9 cellular contexts compared by ENCODE assay signal in the genomic region with DNA sequence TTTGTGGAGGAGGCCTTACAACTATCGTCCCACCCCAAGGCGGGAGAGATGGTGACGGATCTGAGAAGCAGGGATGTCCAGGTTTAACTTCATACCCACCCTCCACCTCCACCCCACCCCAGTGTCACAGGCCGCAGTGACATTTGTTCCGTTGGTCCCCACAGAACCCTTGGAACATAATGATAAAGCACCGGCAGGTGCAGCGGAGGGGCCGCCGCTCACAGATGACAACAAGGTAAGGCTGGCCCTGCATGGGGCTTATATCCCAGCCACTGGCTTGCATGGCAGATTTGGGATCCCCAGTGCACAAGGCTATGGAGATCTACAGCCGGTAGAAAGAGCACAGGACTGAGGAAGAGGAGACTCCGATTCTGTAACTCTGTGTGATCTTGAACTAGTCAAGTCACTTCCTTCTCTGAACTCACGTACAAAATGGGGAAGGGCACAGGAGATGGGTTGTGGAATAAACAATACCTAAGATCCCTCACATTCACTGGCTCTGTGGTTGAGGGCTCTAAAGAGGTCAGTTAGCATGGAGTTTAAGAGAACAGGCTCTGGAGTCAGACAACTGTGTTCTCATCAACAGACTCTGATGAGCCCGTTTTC. TPM values are rescaled to one million over a fixed set of nuclear protein-coding genes. Genes with fewer than 3 reads are reported as not detected.
DNase-seq lines count a peak whose midpoint lies in the region; ATAC-seq and TF ChIP-seq lines count a peak whose summit lies in the region.
"Had no signal": no experiment of that assay in that cellular context is flagged by ENCODE, and none has a peak within 500 bp of the region (broad histone marks: within the 10 kb centered on the region; RNA-seq: fewer than 3 reads in every experiment).

No MANE protein-coding gene starts in this region.

- peaks cover 0 to 38% of the 10 kb centered on the region in 2 donors for H3K36me3 ChIP-seq in psoas muscle (ENCODE audit: insufficient read depth in 1 of 2, low read depth in 1 of 2)

- WGBS in psoas muscle, 3 donors, result 24 to 28% (median 24%) methylated on average over 13 of the region's 13 CpGs

- H3K4me1 ChIP-seq in psoas muscle, result peaks cover 27% of the 10 kb centered on the region

- H3K27me3 ChIP-seq in psoas muscle (ENCODE audit: insufficient read depth in 3 of 3, low read length in 2 of 3), result no peaks in the 10 kb centered on the region

- ATAC-seq in T-helper 17 cell (peak; percentile 7), psoas muscle (peak in 1 of 4 donors; percentile 0), GM19324 (IDR thresholded peaks at IDR 0.05; ENCODE audit: low FRiP score, unreplicated experiment) (no peak), GM19328 (IDR thresholded peaks at IDR 0.05; ENCODE audit: unreplicated experiment) (no peak)

- no peaks in the 10 kb centered on the region for H3K9me3 Mint-ChIP-seq in activated CD4-positive, alpha-beta T cell treated with anti-CD3 and anti-CD28 coated beads, Interleukin-2, amount 10 ng/mL, durations not matched to agents 7 days and 5 days

- H3K9me3 ChIP-seq in T-helper 17 cell (ENCODE audit: control insufficient read depth, low read length, poor library complexity, severe bottlenecking), result no peaks in the 10 kb centered on the region
- H3K9me3 ChIP-seq in psoas muscle, result no peaks in the 10 kb centered on the region

- H3K27ac ChIP-seq in psoas muscle, result peak overlapping the region; percentile 94

- H3K27me3 Mint-ChIP-seq in activated CD4-positive, alpha-beta T cell treated with anti-CD3 and anti-CD28 coated beads, Interleukin-2, amount 10 ng/mL, durations not matched to agents 7 days and 5 days, result no peaks in the 10 kb centered on the region
- H3K27me3 Mint-ChIP-seq in T-helper 17 cell, result no peaks in the 10 kb centered on the region

- H3K4me3 Mint-ChIP-seq in activated CD4-positive, alpha-beta T cell treated with anti-CD3 and anti-CD28 coated beads, Interleukin-2, amount 10 ng/mL, durations not matched to agents 7 days and 5 days, result peak overlapping the region; percentile 80
- peak overlapping the region; percentile 96 for H3K4me3 Mint-ChIP-seq in T-helper 17 cell

- H3K36me3 Mint-ChIP-seq in activated CD4-positive, alpha-beta T cell treated with anti-CD3 and anti-CD28 coated beads, Interleukin-2, amount 10 ng/mL, durations not matched to agents 7 days and 5 days (ENCODE audit: low read depth), result peaks cover 34% of the 10 kb centered on the region
- H3K36me3 Mint-ChIP-seq in T-helper 17 cell (ENCODE audit: low read depth), result peaks cover 5% of the 10 kb centered on the region

- H3K27ac Mint-ChIP-seq in activated CD4-positive, alpha-beta T cell treated with anti-CD3 and anti-CD28 coated beads, Interleukin-2, amount 10 ng/mL, durations not matched to agents 7 days and 5 days, result peak overlapping the region; percentile 90
- H3K27ac Mint-ChIP-seq in T-helper 17 cell, result peak overlapping the region; percentile 97

- H3K4me3 ChIP-seq in fibroblast of the aortic adventitia (ENCODE audit: low read depth, low read length) (peak overlapping the region; percentile 92), psoas muscle (peak overlapping the region; percentile 85)

- POLR2A ChIA-PET in activated CD4-positive, alpha-beta T cell treated with anti-CD3 and anti-CD28 coated beads, Interleukin-2, amount 10 ng/mL, durations not matched to agents 7 days and 5 days (lab: Charles Lee), result no interaction called here

- intact Hi-C loops in psoas muscle (cut with DNase I), result loop anchor here (10.0 kb wide), 2 partner anchors 292 to 438 kb away; a partner anchor contains a TSS

- TF ChIP-seq CTCF in fibroblast of the aortic adventitia (IDR thresholded peaks at IDR 0.05; ENCODE audit: insufficient read depth, low read length) (no peak), psoas muscle (IDR thresholded peaks at IDR 0.05) (no peak)

- peaks cover 20% of the 10 kb centered on the region for H3K4me1 Mint-ChIP-seq in activated CD4-positive, alpha-beta T cell treated with anti-CD3 and anti-CD28 coated beads, Interleukin-2, amount 10 ng/mL, durations not matched to agents 7 days and 5 days
- H3K4me1 Mint-ChIP-seq in T-helper 17 cell, result peaks cover 13% of the 10 kb centered on the region

- CTCF ChIA-PET in activated CD4-positive, alpha-beta T cell treated with anti-CD3 and anti-CD28 coated beads, Interleukin-2, amount 10 ng/mL, durations not matched to agents 7 days and 5 days (lab: Charles Lee), result interaction anchor here (0.7 to 0.8 kb wide), 2 partner anchors 12 to 19 kb away, joined by 3 read pairs; no protein-coding TSS in a partner anchor

- DNase-seq in activated CD4-positive, alpha-beta T cell treated with anti-CD3 and anti-CD28 coated beads, Interleukin-2, amount 10 ng/mL, durations not matched to agents 7 days and 5 days, result peak; percentile 17
- DNase-seq in activated CD4-positive, alpha-beta T cell treated with anti-CD3 and anti-CD28 coated beads for 48 hours, result no peak
- DNase-seq in T-helper 17 cell, result no peak
- no peak for DNase-seq in fibroblast of the aortic adventitia (ENCODE audit: low read depth)
- DNase-seq in psoas muscle, result no peak
- no peak for DNase-seq in NCI-H82 (lab: John Stamatoyannopoulos, UW)

RNA-seq across cellular contexts. Expression of a gene that starts 0.9 kb away (rescaled TPM):
- 10 to 100 TPM; 32.0 to 33.5 TPM for total RNA-seq in activated CD4-positive, alpha-beta T cell treated with anti-CD3 and anti-CD28 coated beads, Interleukin-2, amount 10 ng/mL, durations not matched to agents 7 days and 5 days
- total RNA-seq in T-helper 17 cell (10 to 100 TPM; 10.4 to 14.1 TPM), fibroblast of the aortic adventitia (ENCODE audit: low replicate concordance) (17.4 and 26.4 TPM in 2 replicates), psoas muscle (10 to 100 TPM; 40.6 to 56.7 (median 44.9) TPM)
- polyA plus RNA-seq in psoas muscle, result 10 to 100 TPM; 28.3 to 56.8 (median 53.9) TPM

RNA-seq across cellular contexts. Expression of a gene that starts 0.9 kb away (rescaled TPM):
- total RNA-seq in activated CD4-positive, alpha-beta T cell treated with anti-CD3 and anti-CD28 coated beads, Interleukin-2, amount 10 ng/mL, durations not matched to agents 7 days and 5 days, result not detected
- total RNA-seq in T-helper 17 cell, result under 1 TPM in 1 of 2 donors, not detected in 1; 0.70 TPM
- total RNA-seq in fibroblast of the aortic adventitia (ENCODE audit: low replicate concordance), result 0.18 TPM in 1 of 2 replicates, not detected in the other
- total RNA-seq in psoas muscle, result 1 to 10 TPM in 1 of 4 donors, under 1 TPM in 2, not detected in 1; 0.64 to 1.2 (median 0.73) TPM
- polyA plus RNA-seq in psoas muscle, result under 1 TPM; 0.51 to 0.79 (median 0.61) TPM

RNA-seq across cellular contexts. Expression of a gene that starts 19.8 kb away (rescaled TPM):
- 100 to 1,000 TPM; 232 to 244 TPM for total RNA-seq in activated CD4-positive, alpha-beta T cell treated with anti-CD3 and anti-CD28 coated beads, Interleukin-2, amount 10 ng/mL, durations not matched to agents 7 days and 5 days
- 1 to 10 TPM in 1 of 2 donors, not detected in 1; 1.4 TPM for total RNA-seq in T-helper 17 cell
- total RNA-seq in fibroblast of the aortic adventitia (ENCODE audit: low replicate concordance), result 0.49 and 53.3 TPM in 2 replicates
- under 1 TPM; 0.32 to 0.42 (median 0.38) TPM for total RNA-seq in psoas muscle
- under 1 TPM in 2 of 3 donors, not detected in 1; 0.35 to 0.40 TPM for polyA plus RNA-seq in psoas muscle

RNA-seq across cellular contexts. Expression of a gene that starts 34.5 kb away (rescaled TPM):
- total RNA-seq in activated CD4-positive, alpha-beta T cell treated with anti-CD3 and anti-CD28 coated beads, Interleukin-2, amount 10 ng/mL, durations not matched to agents 7 days and 5 days, result not detected
- total RNA-seq in T-helper 17 cell (1 to 10 TPM in 1 of 2 donors, under 1 TPM in 1; 0.99 to 5.5 TPM), fibroblast of the aortic adventitia (ENCODE audit: low replicate concordance) (0.45 and 1.8 TPM in 2 replicates), psoas muscle (1,000 to 10,000 TPM; 1,390 to 3,666 (median 2,654) TPM)
- over 10,000 TPM in 1 of 3 donors, 1,000 to 10,000 TPM in 2; 2,508 to 10,677 (median 9,192) TPM for polyA plus RNA-seq in psoas muscle
- total RNA-seq: Daoy had no signal

RNA-seq across cellular contexts. Expression of a gene that starts 41.0 kb away (rescaled TPM):
- under 1 TPM; 0.72 to 0.87 TPM for total RNA-seq in activated CD4-positive, alpha-beta T cell treated with anti-CD3 and anti-CD28 coated beads, Interleukin-2, amount 10 ng/mL, durations not matched to agents 7 days and 5 days
- total RNA-seq in T-helper 17 cell (1 to 10 TPM; 1.9 to 3.1 TPM), fibroblast of the aortic adventitia (ENCODE audit: low replicate concordance) (88.8 and 90.7 TPM in 2 replicates), psoas muscle (10 to 100 TPM; 22.3 to 44.9 (median 31.6) TPM)
- 10 to 100 TPM in 2 of 3 donors, 1 to 10 TPM in 1; 8.7 to 63.9 (median 21.2) TPM for polyA plus RNA-seq in psoas muscle
